Comparison of ENCODE assay signal across 24 cellular contexts in genomic region chr9:70773579-70773978, GRCh38.
"Had no signal": no experiment of that assay in that cellular context is flagged by ENCODE, and none has a peak within 500 bp of the region (broad histone marks: within the 10 kb centered on the region; RNA-seq: fewer than 3 reads in every experiment).

No MANE protein-coding gene starts in this region.

- H3K27me3 ChIP-seq: stomach, suprapubic skin, testis, thyroid gland, tibial artery, tibial nerve, transverse colon, upper lobe of left lung, upper lobe of right lung, uterus, vagina had no signal

- H3K4me3 ChIP-seq: stomach, suprapubic skin, testis, thoracic aorta, thyroid gland, tibial artery, tibial nerve, transverse colon, upper lobe of left lung, upper lobe of right lung, uterus, vagina had no signal

- DNase-seq: stimulated activated CD4-positive, alpha-beta T cell treated with anti-CD3 and anti-CD28 coated beads, Interleukin-2, amount 100 ng/mL, for 48 hours; stimulated activated CD4-positive, alpha-beta T cell treated with anti-CD3 and anti-CD28 coated beads, Interleukin-4, amount 100 ng/mL, for 1 hour; stimulated activated CD4-positive, alpha-beta T cell treated with anti-CD3 and anti-CD28 coated beads, Interleukin-4, amount 100 ng/mL, for 24 hours; stimulated activated CD4-positive, alpha-beta T cell treated with anti-CD3 and anti-CD28 coated beads, Interleukin-4, amount 100 ng/mL, for 4 hours; stimulated activated CD8-positive, alpha-beta memory T cell treated with anti-CD3 and anti-CD28 coated beads, Interleukin-4, amount 100 ng/mL, for 48 hours; stimulated activated naive B cell treated with anti-CD40 and anti-IgM and Interleukin-4, amounts not matched to agents 10 μg/mL and 1 μg/mL and 100 μg/mL, for 72 hours; stimulated activated naive CD4-positive, alpha-beta T cell; stimulated activated naive CD4-positive, alpha-beta T cell treated with Interleukin-2 at 50 U/mL for 16 hours; stimulated activated naive CD8-positive, alpha-beta T cell treated with anti-CD3 and anti-CD28 coated beads, Interleukin-15, amount 100 ng/mL, for 72 hours; stimulated activated naive CD8-positive, alpha-beta T cell treated with anti-CD3 and anti-CD28 coated beads, Interleukin-15, Interleukin-2, amounts not matched to agents 100 U/mL and 50 U/mL, for 24 hours; stomach; substantia nigra; testis; thyroid gland; tibial artery; transverse colon; trophoblast cell; upper lobe of left lung; upper lobe of right lung; uterus had no signal

- H3K9me3 ChIP-seq: stomach, suprapubic skin, testis, thoracic aorta, thyroid gland, tibial artery, tibial nerve, transverse colon, upper lobe of left lung, upper lobe of right lung, uterus, vagina had no signal

- H3K36me3 ChIP-seq: stomach, suprapubic skin, thoracic aorta, thyroid gland, tibial artery, tibial nerve, transverse colon, upper lobe of left lung, upper lobe of right lung, uterus, vagina had no signal

- H3K27ac ChIP-seq: stomach, suprapubic skin, testis, thoracic aorta, thyroid gland, tibial artery, tibial nerve, transverse colon, upper lobe of left lung, upper lobe of right lung, uterus, vagina had no signal
